8 cellular contexts compared by ENCODE assay signal in genomic region chr9:31799953-31800609, GRCh38.
DNase-seq lines count a peak whose midpoint lies in the region; ATAC-seq and TF ChIP-seq lines count a peak whose summit lies in the region.

No MANE protein-coding gene starts in this region.

- DNase-seq in Caki2 (ENCODE audit: low read depth), result peak; percentile 16
- DNase-seq in HT-29 (ENCODE audit: low spot score), result peak; percentile 53
- DNase-seq in RKO (ENCODE audit: low spot score), result peak; percentile 65
- peak; percentile 11 to 50 for DNase-seq in foreskin keratinocyte
- no peak for DNase-seq in lower leg skin (ENCODE audit: low spot score in 2 of 2)
- no peak for DNase-seq in activated CD4-positive, alpha-beta T cell treated with anti-CD3 and anti-CD28 coated beads, Interleukin-2, amount 50 U/mL, for 48 hours
- no peak for DNase-seq in T-helper 9 cell
- no peak for DNase-seq in midbrain (lab: John Stamatoyannopoulos, UW)

- no peak overlapping the region for H3K4me3 ChIP-seq in lower leg skin (ENCODE audit: low read depth, poor library complexity, severe bottlenecking)

- WGBS in lower leg skin, 2 donors, result 37 to 53% methylated on average over 2 of the region's 2 CpGs

- in situ Hi-C loops in Caki2 (cut with HindIII; ENCODE audit: low pct_unique_long_range_greater_than_20kb, low sequenced_read_pairs), result no loop called here

- intact Hi-C loops in lower leg skin (cut with DNase I; ENCODE audit: low total_unique reads), result no loop called here

- ATAC-seq in foreskin keratinocyte, result peak; percentile 71

- H3K27me3 ChIP-seq in foreskin keratinocyte, result no peaks in the 10 kb centered on the region

- TF ChIP-seq CTCF in foreskin keratinocyte (conservative IDR thresholded peaks at IDR 0.05) (peak; percentile 88), lower leg skin (IDR thresholded peaks at IDR 0.05) (no peak)

- H3K27ac ChIP-seq in foreskin keratinocyte, result no peak overlapping the region

- no peaks in the 10 kb centered on the region for H3K4me1 ChIP-seq in foreskin keratinocyte

- TF ChIP-seq POLR2A in lower leg skin (IDR thresholded peaks at IDR 0.05), result no peak

Comparison
In these comparisons a context has a peak if more than half of its experiments do, and no peak if none do; other contexts are left out.
1. DNase-seq: peak in Caki2 (single experiment), HT-29 (single experiment), RKO (single experiment) and foreskin keratinocyte (2 of 2); none in lower leg skin (0 of 2), activated CD4-positive, alpha-beta T cell treated with anti-CD3 and anti-CD28 coated beads, Interleukin-2, amount 50 U/mL, for 48 hours (0 of 2), T-helper 9 cell (single experiment) and midbrain (single experiment).